Comparison of ENCODE assay signal across 1 cellular context in genomic region chr7:816751-817671, GRCh38.
TF ChIP-seq lines count a peak whose summit lies in the region.

No MANE protein-coding gene starts in this region.

TF ChIP-seq in H1, 55 proteins besides CTCF, POLR2A, EP300 and RAD21:
- TF ChIP-seq SAP30 (IDR thresholded peaks at IDR 0.05; ENCODE audit: insufficient read depth, insufficient replicate concordance, low read length) = peak; percentile 59
- no peak for TF ChIP-seq CREB1 (IDR thresholded peaks at IDR 0.05)
- TF ChIP-seq CBX5 (IDR thresholded peaks at IDR 0.05; ENCODE audit: low read depth, low read length) = no peak
- TF ChIP-seq TAF7 (optimal IDR thresholded peaks at IDR 0.05; ENCODE audit: borderline replicate concordance, low read depth, low read length) = peak; percentile 12
- TF ChIP-seq FOSL1 (IDR thresholded peaks at IDR 0.05; ENCODE audit: insufficient read depth, low read depth, low read length) = no peak
- peak; percentile 20 for TF ChIP-seq ASH2L (IDR thresholded peaks at IDR 0.05; ENCODE audit: low read length)
- no peak for TF ChIP-seq TBP (IDR thresholded peaks at IDR 0.05; ENCODE audit: low read depth, low read length)
- 0 out of 2 replicates have a peak, but pooled peaks have one; percentile 14 for TF ChIP-seq MAX (IDR thresholded peaks at IDR 0.05)
